1 cellular context compared by ENCODE assay signal in the genomic region with DNA sequence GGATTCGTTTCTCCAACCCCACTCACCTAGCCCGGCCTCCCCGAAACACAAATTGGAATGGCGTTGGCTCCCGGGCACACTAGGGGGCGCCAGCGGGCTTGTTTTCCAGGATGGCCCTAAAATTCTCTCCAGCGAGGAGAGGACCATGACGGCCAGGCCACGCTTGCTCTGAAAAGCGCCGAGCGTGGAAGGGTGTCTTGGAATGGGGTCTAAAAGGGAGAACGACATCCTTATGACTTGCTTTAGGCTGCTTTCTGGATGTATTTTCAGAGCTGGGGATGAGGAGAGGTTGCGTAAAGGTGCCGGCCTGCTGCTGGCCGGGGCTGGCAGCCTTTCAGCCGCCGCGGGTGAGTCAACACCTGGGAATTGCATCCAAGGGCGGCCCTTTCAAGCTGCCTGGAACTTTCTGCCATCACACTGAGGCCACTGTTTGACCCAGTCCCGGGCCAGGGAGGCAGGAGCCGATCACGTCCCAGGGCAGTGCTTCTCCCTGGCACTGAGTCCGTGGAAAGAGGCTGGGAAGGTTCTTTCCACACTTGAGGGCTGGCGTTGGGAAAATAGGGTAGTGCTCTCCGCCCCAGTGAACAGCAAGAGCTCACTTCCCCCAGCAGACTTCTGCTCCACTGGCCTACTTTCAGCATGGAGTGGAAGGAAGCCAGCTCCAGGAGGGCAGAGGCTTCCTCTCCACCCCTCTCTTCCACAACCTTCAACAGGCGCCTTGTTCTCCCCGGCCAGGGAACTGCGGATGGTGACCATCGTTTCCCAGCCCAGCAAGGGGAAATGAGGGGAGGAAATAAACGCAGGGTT.
A peak's percentile ranks its signal among the peaks of the same experiment; 100 is the strongest.
TF ChIP-seq lines count a peak whose summit lies in the region.

No MANE protein-coding gene starts in this region.

TF ChIP-seq in HepG2, 621 proteins besides CTCF, POLR2A, EP300 and RAD21 (continued from another document and continues in another):
- TF ChIP-seq KDM2A (CRISPR knock-in tag; IDR thresholded peaks at IDR 0.05; ENCODE audit: borderline replicate concordance, low read depth) (no peak; the same call in 1 of the 2 replicates), SOX5 (CRISPR knock-in tag; IDR thresholded peaks at IDR 0.05; ENCODE audit: borderline replicate concordance) (peak; percentile 70), ZNF839 (CRISPR knock-in tag; IDR thresholded peaks at IDR 0.05; ENCODE audit: borderline replicate concordance) (peak; percentile 56; the same call in 1 of the 2 replicates), RAD51 (IDR thresholded peaks at IDR 0.05; ENCODE audit: borderline replicate concordance) (no peak), ZNF121 (CRISPR knock-in tag; IDR thresholded peaks at IDR 0.05) (no peak), MEIS2 (CRISPR knock-in tag; IDR thresholded peaks at IDR 0.05) (peak; percentile 51; the same call in 1 of the 2 replicates), CAMTA2 (CRISPR knock-in tag; IDR thresholded peaks at IDR 0.05; ENCODE audit: borderline replicate concordance) (no peak), MTF1 (CRISPR knock-in tag; IDR thresholded peaks at IDR 0.05) (no peak), HDAC6 (IDR thresholded peaks at IDR 0.05; ENCODE audit: low read depth, low read length) (no peak), TGIF2 (CRISPR knock-in tag; IDR thresholded peaks at IDR 0.05) (peak; percentile 25; the same call in 1 of the 2 replicates), ZNF12 (CRISPR knock-in tag; IDR thresholded peaks at IDR 0.05) (no peak), ZNF138 (CRISPR knock-in tag; IDR thresholded peaks at IDR 0.05; ENCODE audit: low read depth) (no peak), ATM (IDR thresholded peaks at IDR 0.05; ENCODE audit: borderline replicate concordance) (no peak), KDM4B (CRISPR knock-in tag; IDR thresholded peaks at IDR 0.05) (no peak), ZNF251 (CRISPR knock-in tag; IDR thresholded peaks at IDR 0.05) (no peak), ZNF841 (CRISPR knock-in tag; IDR thresholded peaks at IDR 0.05; ENCODE audit: borderline replicate concordance) (no peak), ZNF788 (CRISPR knock-in tag; IDR thresholded peaks at IDR 0.05; ENCODE audit: borderline replicate concordance) (no peak), CBX2 (IDR thresholded peaks at IDR 0.05; ENCODE audit: low read depth, low read length) (no peak), CBX2 (CRISPR knock-in tag; IDR thresholded peaks at IDR 0.05; ENCODE audit: low read depth) (0 out of 2 replicates have a peak, but pooled peaks have one; percentile 64), GFI1 (CRISPR knock-in tag; IDR thresholded peaks at IDR 0.05; ENCODE audit: borderline replicate concordance) (peak; percentile 10; the same call in 1 of the 2 replicates), KMT2A (CRISPR knock-in tag; IDR thresholded peaks at IDR 0.05) (no peak; the same call in 1 of the 2 replicates), ZFP1 (CRISPR knock-in tag; IDR thresholded peaks at IDR 0.05) (no peak), ZSCAN22 (CRISPR knock-in tag; IDR thresholded peaks at IDR 0.05) (no peak), ZNF335 (CRISPR knock-in tag; IDR thresholded peaks at IDR 0.05) (peak; percentile 73; the same call in 1 of the 2 replicates), ZNF766 (CRISPR knock-in tag; IDR thresholded peaks at IDR 0.05; ENCODE audit: borderline replicate concordance) (0 out of 2 replicates have a peak, but pooled peaks have one; percentile 34)
- TF ChIP-seq, protein P1, sequence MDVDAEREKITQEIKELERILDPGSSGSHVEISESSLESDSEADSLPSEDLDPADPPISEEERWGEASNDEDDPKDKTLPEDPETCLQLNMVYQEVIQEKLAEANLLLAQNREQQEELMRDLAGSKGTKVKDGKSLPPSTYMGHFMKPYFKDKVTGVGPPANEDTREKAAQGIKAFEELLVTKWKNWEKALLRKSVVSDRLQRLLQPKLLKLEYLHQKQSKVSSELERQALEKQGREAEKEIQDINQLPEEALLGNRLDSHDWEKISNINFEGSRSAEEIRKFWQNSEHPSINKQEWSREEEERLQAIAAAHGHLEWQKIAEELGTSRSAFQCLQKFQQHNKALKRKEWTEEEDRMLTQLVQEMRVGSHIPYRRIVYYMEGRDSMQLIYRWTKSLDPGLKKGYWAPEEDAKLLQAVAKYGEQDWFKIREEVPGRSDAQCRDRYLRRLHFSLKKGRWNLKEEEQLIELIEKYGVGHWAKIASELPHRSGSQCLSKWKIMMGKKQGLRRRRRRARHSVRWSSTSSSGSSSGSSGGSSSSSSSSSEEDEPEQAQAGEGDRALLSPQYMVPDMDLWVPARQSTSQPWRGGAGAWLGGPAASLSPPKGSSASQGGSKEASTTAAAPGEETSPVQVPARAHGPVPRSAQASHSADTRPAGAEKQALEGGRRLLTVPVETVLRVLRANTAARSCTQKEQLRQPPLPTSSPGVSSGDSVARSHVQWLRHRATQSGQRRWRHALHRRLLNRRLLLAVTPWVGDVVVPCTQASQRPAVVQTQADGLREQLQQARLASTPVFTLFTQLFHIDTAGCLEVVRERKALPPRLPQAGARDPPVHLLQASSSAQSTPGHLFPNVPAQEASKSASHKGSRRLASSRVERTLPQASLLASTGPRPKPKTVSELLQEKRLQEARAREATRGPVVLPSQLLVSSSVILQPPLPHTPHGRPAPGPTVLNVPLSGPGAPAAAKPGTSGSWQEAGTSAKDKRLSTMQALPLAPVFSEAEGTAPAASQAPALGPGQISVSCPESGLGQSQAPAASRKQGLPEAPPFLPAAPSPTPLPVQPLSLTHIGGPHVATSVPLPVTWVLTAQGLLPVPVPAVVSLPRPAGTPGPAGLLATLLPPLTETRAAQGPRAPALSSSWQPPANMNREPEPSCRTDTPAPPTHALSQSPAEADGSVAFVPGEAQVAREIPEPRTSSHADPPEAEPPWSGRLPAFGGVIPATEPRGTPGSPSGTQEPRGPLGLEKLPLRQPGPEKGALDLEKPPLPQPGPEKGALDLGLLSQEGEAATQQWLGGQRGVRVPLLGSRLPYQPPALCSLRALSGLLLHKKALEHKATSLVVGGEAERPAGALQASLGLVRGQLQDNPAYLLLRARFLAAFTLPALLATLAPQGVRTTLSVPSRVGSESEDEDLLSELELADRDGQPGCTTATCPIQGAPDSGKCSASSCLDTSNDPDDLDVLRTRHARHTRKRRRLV (CRISPR knock-in tag; IDR thresholded peaks at IDR 0.05): no peak
- TF ChIP-seq, protein P2, sequence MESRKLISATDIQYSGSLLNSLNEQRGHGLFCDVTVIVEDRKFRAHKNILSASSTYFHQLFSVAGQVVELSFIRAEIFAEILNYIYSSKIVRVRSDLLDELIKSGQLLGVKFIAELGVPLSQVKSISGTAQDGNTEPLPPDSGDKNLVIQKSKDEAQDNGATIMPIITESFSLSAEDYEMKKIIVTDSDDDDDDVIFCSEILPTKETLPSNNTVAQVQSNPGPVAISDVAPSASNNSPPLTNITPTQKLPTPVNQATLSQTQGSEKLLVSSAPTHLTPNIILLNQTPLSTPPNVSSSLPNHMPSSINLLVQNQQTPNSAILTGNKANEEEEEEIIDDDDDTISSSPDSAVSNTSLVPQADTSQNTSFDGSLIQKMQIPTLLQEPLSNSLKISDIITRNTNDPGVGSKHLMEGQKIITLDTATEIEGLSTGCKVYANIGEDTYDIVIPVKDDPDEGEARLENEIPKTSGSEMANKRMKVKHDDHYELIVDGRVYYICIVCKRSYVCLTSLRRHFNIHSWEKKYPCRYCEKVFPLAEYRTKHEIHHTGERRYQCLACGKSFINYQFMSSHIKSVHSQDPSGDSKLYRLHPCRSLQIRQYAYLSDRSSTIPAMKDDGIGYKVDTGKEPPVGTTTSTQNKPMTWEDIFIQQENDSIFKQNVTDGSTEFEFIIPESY (CRISPR knock-in tag; IDR thresholded peaks at IDR 0.05): no peak
- TF ChIP-seq, protein P3, sequence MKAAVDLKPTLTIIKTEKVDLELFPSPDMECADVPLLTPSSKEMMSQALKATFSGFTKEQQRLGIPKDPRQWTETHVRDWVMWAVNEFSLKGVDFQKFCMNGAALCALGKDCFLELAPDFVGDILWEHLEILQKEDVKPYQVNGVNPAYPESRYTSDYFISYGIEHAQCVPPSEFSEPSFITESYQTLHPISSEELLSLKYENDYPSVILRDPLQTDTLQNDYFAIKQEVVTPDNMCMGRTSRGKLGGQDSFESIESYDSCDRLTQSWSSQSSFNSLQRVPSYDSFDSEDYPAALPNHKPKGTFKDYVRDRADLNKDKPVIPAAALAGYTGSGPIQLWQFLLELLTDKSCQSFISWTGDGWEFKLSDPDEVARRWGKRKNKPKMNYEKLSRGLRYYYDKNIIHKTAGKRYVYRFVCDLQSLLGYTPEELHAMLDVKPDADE (CRISPR knock-in tag; IDR thresholded peaks at IDR 0.05): no peak
- TF ChIP-seq, protein P4, sequence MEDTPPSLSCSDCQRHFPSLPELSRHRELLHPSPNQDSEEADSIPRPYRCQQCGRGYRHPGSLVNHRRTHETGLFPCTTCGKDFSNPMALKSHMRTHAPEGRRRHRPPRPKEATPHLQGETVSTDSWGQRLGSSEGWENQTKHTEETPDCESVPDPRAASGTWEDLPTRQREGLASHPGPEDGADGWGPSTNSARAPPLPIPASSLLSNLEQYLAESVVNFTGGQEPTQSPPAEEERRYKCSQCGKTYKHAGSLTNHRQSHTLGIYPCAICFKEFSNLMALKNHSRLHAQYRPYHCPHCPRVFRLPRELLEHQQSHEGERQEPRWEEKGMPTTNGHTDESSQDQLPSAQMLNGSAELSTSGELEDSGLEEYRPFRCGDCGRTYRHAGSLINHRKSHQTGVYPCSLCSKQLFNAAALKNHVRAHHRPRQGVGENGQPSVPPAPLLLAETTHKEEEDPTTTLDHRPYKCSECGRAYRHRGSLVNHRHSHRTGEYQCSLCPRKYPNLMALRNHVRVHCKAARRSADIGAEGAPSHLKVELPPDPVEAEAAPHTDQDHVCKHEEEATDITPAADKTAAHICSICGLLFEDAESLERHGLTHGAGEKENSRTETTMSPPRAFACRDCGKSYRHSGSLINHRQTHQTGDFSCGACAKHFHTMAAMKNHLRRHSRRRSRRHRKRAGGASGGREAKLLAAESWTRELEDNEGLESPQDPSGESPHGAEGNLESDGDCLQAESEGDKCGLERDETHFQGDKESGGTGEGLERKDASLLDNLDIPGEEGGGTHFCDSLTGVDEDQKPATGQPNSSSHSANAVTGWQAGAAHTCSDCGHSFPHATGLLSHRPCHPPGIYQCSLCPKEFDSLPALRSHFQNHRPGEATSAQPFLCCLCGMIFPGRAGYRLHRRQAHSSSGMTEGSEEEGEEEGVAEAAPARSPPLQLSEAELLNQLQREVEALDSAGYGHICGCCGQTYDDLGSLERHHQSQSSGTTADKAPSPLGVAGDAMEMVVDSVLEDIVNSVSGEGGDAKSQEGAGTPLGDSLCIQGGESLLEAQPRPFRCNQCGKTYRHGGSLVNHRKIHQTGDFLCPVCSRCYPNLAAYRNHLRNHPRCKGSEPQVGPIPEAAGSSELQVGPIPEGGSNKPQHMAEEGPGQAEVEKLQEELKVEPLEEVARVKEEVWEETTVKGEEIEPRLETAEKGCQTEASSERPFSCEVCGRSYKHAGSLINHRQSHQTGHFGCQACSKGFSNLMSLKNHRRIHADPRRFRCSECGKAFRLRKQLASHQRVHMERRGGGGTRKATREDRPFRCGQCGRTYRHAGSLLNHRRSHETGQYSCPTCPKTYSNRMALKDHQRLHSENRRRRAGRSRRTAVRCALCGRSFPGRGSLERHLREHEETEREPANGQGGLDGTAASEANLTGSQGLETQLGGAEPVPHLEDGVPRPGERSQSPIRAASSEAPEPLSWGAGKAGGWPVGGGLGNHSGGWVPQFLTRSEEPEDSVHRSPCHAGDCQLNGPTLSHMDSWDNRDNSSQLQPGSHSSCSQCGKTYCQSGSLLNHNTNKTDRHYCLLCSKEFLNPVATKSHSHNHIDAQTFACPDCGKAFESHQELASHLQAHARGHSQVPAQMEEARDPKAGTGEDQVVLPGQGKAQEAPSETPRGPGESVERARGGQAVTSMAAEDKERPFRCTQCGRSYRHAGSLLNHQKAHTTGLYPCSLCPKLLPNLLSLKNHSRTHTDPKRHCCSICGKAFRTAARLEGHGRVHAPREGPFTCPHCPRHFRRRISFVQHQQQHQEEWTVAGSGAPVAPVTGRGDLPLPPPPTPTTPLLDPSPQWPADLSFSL (CRISPR knock-in tag; IDR thresholded peaks at IDR 0.05): no peak
- TF ChIP-seq, protein P5, sequence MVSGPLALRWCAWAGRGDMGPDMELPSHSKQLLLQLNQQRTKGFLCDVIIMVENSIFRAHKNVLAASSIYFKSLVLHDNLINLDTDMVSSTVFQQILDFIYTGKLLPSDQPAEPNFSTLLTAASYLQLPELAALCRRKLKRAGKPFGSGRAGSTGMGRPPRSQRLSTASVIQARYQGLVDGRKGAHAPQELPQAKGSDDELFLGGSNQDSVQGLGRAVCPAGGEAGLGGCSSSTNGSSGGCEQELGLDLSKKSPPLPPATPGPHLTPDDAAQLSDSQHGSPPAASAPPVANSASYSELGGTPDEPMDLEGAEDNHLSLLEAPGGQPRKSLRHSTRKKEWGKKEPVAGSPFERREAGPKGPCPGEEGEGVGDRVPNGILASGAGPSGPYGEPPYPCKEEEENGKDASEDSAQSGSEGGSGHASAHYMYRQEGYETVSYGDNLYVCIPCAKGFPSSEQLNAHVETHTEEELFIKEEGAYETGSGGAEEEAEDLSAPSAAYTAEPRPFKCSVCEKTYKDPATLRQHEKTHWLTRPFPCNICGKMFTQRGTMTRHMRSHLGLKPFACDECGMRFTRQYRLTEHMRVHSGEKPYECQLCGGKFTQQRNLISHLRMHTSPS (CRISPR knock-in tag; IDR thresholded peaks at IDR 0.05; ENCODE audit: low read depth): peak; percentile 84; the same call in 1 of the 2 replicates
